In the genomic region with DNA sequence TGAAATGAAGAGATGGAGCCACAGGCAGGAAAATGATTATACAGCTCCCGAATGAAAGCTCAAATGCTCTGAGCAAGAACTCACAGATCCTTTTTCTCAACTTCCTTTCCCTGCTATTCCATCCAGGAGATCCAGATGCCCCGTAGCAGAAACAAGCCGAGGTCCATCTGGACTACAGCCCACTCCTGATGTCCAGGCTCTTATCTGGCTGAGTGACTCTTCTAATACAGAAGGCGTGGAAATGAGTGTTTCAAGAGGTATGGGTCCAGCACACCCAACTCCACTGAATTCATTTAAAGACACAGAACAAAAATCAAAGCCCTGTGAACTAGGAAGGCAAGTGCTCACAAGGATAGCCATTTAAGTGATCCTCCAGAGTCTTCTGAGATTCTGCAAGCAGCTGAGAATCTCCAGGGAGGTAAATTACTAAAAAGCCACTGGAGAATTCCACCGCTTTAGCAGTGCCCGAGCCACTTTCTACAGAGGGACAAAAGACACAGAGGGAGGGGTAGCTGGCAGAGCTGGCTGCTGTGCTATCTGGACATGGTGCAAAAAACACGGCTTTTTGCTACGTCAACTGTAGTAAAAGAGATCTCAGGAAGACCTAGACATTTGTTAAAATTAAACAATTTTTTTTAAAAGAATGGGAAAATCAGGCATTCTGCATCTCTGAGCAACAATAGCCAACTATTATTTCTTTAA, we compare ENCODE assay signal across 18 cellular contexts. TPM values are rescaled to one million over a fixed set of nuclear protein-coding genes. Genes with fewer than 3 reads are reported as not detected.
DNase-seq lines count a peak whose midpoint lies in the region; ATAC-seq and TF ChIP-seq lines count a peak whose summit lies in the region.
"Had no signal": no experiment of that assay in that cellular context is flagged by ENCODE, and none has a peak within 500 bp of the region (broad histone marks: within the 10 kb centered on the region; RNA-seq: fewer than 3 reads in every experiment).

No MANE protein-coding gene starts in this region.

- H3K27ac Mint-ChIP-seq in osteocyte (ENCODE audit: unreplicated experiment), result no peak overlapping the region
- H3K27ac Mint-ChIP-seq: activated CD4-positive, alpha-beta memory T cell treated with anti-CD3 and anti-CD28 coated beads, Interleukin-2, amount 10 ng/mL, durations not matched to agents 7 days and 5 days; activated T-helper 1 cell treated with anti-CD3 and anti-CD28 coated beads, Interleukin-12 subunit alpha, Interleukin-12 subunit beta, Interleukin-2, Interleukin-4 antibody, amounts not matched to agents 30 ng/mL and 10 ng/mL and 1 ng/mL, durations not matched to agents 14 hours and 24 hours and 36 hours had no signal

- intact Hi-C loops in left ventricle myocardium inferior (cut with micrococcal nuclease), result no loop called here

- no peak for ATAC-seq in HG02678 (IDR thresholded peaks at IDR 0.05; ENCODE audit: unreplicated experiment)
- ATAC-seq: gastrocnemius medialis had no signal

- peaks cover 0 to 12% (median 0%) of the 10 kb centered on the region in 11 experiments; a peak in 1 of 22 replicates for H3K36me3 ChIP-seq in BLaER1 treated with 17β-estradiol and CSF1 and Interleukin-3, amounts not matched to agents 10 nM and 100 nM
- H3K36me3 ChIP-seq in brain microvascular endothelial cell (replicated peaks), result no peaks in the 10 kb centered on the region
- H3K36me3 ChIP-seq in left ventricle myocardium inferior, result no peaks in the 10 kb centered on the region
- H3K36me3 ChIP-seq: ascending aorta, gastrocnemius medialis had no signal

- H4K20me1 ChIP-seq in BLaER1 treated with 17β-estradiol and CSF1 and Interleukin-3, amounts not matched to agents 10 nM and 100 nM, result peaks cover 0 to 21% (median 0%) of the 10 kb centered on the region in 11 experiments; a peak in 5 of 22 replicates

- peak overlapping the region in 9 of 11 experiments; percentile 52 to 85 (median 81); a peak in 14 of 22 replicates for H3K27ac ChIP-seq in BLaER1 treated with 17β-estradiol and CSF1 and Interleukin-3, amounts not matched to agents 10 nM and 100 nM
- H3K27ac ChIP-seq in brain microvascular endothelial cell (no peak overlapping the region), left ventricle myocardium inferior (replicated peaks) (peak overlapping the region; percentile 73)
- H3K27ac ChIP-seq: ascending aorta, gastrocnemius medialis, testis had no signal

- H3K27me3 ChIP-seq in BLaER1 treated with 17β-estradiol and CSF1 and Interleukin-3, amounts not matched to agents 10 nM and 100 nM, result no peaks in the 10 kb centered on the region; a peak in 1 of 22 replicates
- no peaks in the 10 kb centered on the region for H3K27me3 ChIP-seq in brain microvascular endothelial cell (replicated peaks)
- H3K27me3 ChIP-seq in left ventricle myocardium inferior (ENCODE audit: low read depth), result no peaks in the 10 kb centered on the region
- H3K27me3 ChIP-seq: ascending aorta, gastrocnemius medialis, testis had no signal

- H3K4me1 Mint-ChIP-seq in osteocyte (ENCODE audit: unreplicated experiment), result peaks cover 5% of the 10 kb centered on the region
- H3K4me1 Mint-ChIP-seq: activated CD4-positive, alpha-beta memory T cell treated with anti-CD3 and anti-CD28 coated beads, Interleukin-2, amount 10 ng/mL, durations not matched to agents 7 days and 5 days had no signal

- peak overlapping the region in 7 of 11 experiments; percentile 8 to 81 (median 75); a peak in 9 of 22 replicates for H3K4me2 ChIP-seq in BLaER1 treated with 17β-estradiol and CSF1 and Interleukin-3, amounts not matched to agents 10 nM and 100 nM

- in situ Hi-C loops in brain microvascular endothelial cell (cut with HindIII; ENCODE audit: low pct_ligation_motif_present, low sequenced_read_pairs), result no loop called here

- DNase-seq in brain microvascular endothelial cell (peak; percentile 18), left ventricle myocardium inferior (peak; percentile 43), osteocyte (ENCODE audit: extremely low spot score, unreplicated experiment) (peak; percentile 2), GM19240 (ENCODE audit: insufficient read length, low spot score) (no peak), NK-92 (lab: John Stamatoyannopoulos, UW; ENCODE audit: unreplicated experiment) (no peak), NCI-H446 (lab: John Stamatoyannopoulos, UW) (no peak)
- DNase-seq: activated CD4-positive, alpha-beta memory T cell treated with anti-CD3 and anti-CD28 coated beads, Interleukin-2, amount 10 ng/mL, durations not matched to agents 7 days and 5 days; COR-L47; effector CD8-positive, alpha-beta T cell; gastrocnemius medialis; NCI-H1930; NCI-H524 treated with DMSO at 0.1 percent for 48 hours; stimulated activated CD4-positive, alpha-beta T cell treated with anti-CD3 and anti-CD28 coated beads, Interleukin-1b, Interleukin-23, amount 100 ng/mL, for 48 hours; testis had no signal

- 0 out of 22 replicates have a peak overlapping the region, but pooled peaks of 1 of the 11 experiments have one; percentile 17 for H3K9ac ChIP-seq in BLaER1 treated with 17β-estradiol and CSF1 and Interleukin-3, amounts not matched to agents 10 nM and 100 nM

- peaks cover 2% of the 10 kb centered on the region for H3K36me3 Mint-ChIP-seq in osteocyte (ENCODE audit: unreplicated experiment)

- H3K9me3 ChIP-seq in BLaER1 treated with 17β-estradiol and CSF1 and Interleukin-3, amounts not matched to agents 10 nM and 100 nM (replicated peaks in 1 of 11), result no peaks in the 10 kb centered on the region
- H3K9me3 ChIP-seq in left ventricle myocardium inferior (replicated peaks), result no peaks in the 10 kb centered on the region
- H3K9me3 ChIP-seq: ascending aorta, gastrocnemius medialis, testis had no signal

- TF ChIP-seq CTCF in brain microvascular endothelial cell (IDR thresholded peaks at IDR 0.05; ENCODE audit: low read depth, low read length, missing control alignments) (no peak), left ventricle myocardium inferior (IDR thresholded peaks at IDR 0.05; ENCODE audit: borderline replicate concordance) (no peak), osteocyte (IDR thresholded peaks at IDR 0.05) (no peak)

- H3K4me1 ChIP-seq in BLaER1 treated with 17β-estradiol and CSF1 and Interleukin-3, amounts not matched to agents 10 nM and 100 nM, result peaks cover 27 to 60% (median 46%) of the 10 kb centered on the region in 10 experiments
- H3K4me1 ChIP-seq in left ventricle myocardium inferior, result peaks cover 36% of the 10 kb centered on the region
- H3K4me1 ChIP-seq: ascending aorta had no signal

- no peak overlapping the region for H3K4me3 Mint-ChIP-seq in osteocyte (ENCODE audit: unreplicated experiment)
- H3K4me3 Mint-ChIP-seq: activated CD4-positive, alpha-beta memory T cell treated with anti-CD3 and anti-CD28 coated beads, Interleukin-2, amount 10 ng/mL, durations not matched to agents 7 days and 5 days; activated T-helper 1 cell treated with anti-CD3 and anti-CD28 coated beads, Interleukin-12 subunit alpha, Interleukin-12 subunit beta, Interleukin-2, Interleukin-4 antibody, amounts not matched to agents 30 ng/mL and 10 ng/mL and 1 ng/mL, durations not matched to agents 14 hours and 24 hours and 36 hours had no signal

- no peak overlapping the region for H3K4me3 ChIP-seq in BLaER1 treated with 17β-estradiol and CSF1 and Interleukin-3, amounts not matched to agents 10 nM and 100 nM
- H3K4me3 ChIP-seq in brain microvascular endothelial cell (ENCODE audit: low read depth, low read length) (no peak overlapping the region), left ventricle myocardium inferior (peak overlapping the region; percentile 11)
- H3K4me3 ChIP-seq: ascending aorta, gastrocnemius medialis, testis had no signal

- no peaks in the 10 kb centered on the region for H3K9me3 Mint-ChIP-seq in osteocyte (ENCODE audit: unreplicated experiment)
- H3K9me3 Mint-ChIP-seq: activated CD4-positive, alpha-beta memory T cell treated with anti-CD3 and anti-CD28 coated beads, Interleukin-2, amount 10 ng/mL, durations not matched to agents 7 days and 5 days; activated T-helper 1 cell treated with anti-CD3 and anti-CD28 coated beads, Interleukin-12 subunit alpha, Interleukin-12 subunit beta, Interleukin-2, Interleukin-4 antibody, amounts not matched to agents 30 ng/mL and 10 ng/mL and 1 ng/mL, durations not matched to agents 14 hours and 24 hours and 36 hours had no signal

- no peaks in the 10 kb centered on the region for H3K27me3 Mint-ChIP-seq in osteocyte (ENCODE audit: unreplicated experiment)

RNA-seq across cellular contexts. Expression of gene FAM171A1, which starts 24.5 kb away (rescaled TPM):
- 8.3 TPM for total RNA-seq in left ventricle myocardium inferior
- total RNA-seq in osteocyte, result 30.4 and 32.9 TPM in 2 replicates

Comparison
In these comparisons a context has a peak if more than half of its experiments do, and no peak if none do; other contexts are left out.
1. DNase-seq: peak in brain microvascular endothelial cell (single experiment), left ventricle myocardium inferior (single experiment) and osteocyte (single experiment); none in GM19240 (single experiment), NK-92 (single experiment) and NCI-H446 (0 of 2).